Comparison of ENCODE assay signal across 19 cellular contexts in the genomic region with DNA sequence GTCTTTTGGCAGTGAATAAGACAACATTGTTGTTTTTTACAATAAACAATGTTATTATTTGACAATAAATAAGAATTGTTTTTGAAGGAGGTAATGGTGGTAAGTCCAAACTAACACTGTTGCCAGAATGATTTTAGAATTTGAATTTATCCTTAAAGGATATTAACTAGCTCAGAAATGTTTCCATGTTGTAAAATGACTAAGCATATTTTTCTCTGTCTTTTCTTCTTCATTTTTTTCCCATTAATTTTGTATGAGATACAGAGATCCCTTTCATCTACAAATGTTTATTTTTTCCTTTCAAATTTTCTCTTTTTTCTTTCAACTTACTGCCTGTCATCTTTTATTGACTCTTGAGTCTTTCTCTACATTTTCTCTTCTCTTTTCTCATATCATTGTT.
DNase-seq lines count a peak whose midpoint lies in the region; ATAC-seq, FAIRE-seq and TF ChIP-seq lines count a peak whose summit lies in the region.
"Had no signal": no experiment of that assay in that cellular context is flagged by ENCODE, and none has a peak within 500 bp of the region (broad histone marks: within the 10 kb centered on the region; RNA-seq: fewer than 3 reads in every experiment).

No MANE protein-coding gene starts in this region.

- H3K79me2 ChIP-seq in GM23338 (replicated peaks; ENCODE audit: insufficient read depth) (no peaks in the 10 kb centered on the region), PC-9 (ENCODE audit: low read depth) (no peaks in the 10 kb centered on the region), smooth muscle cell (ENCODE audit: low read depth) (no peaks in the 10 kb centered on the region)

- H3K27ac ChIP-seq in GM23338 (ENCODE audit: low read depth) (no peak overlapping the region), PC-9 (no peak overlapping the region), smooth muscle cell (ENCODE audit: low read depth) (no peak overlapping the region), prostate gland (no peak overlapping the region), gastroesophageal sphincter (no peak overlapping the region)
- H3K27ac ChIP-seq: BLaER1, KMS-11 had no signal

- H3K9ac ChIP-seq in smooth muscle cell (ENCODE audit: low read depth), result no peak overlapping the region
- H3K9ac ChIP-seq: BLaER1, KMS-11 had no signal

- H3K4me3 ChIP-seq in GM23338 (no peak overlapping the region), PC-9 (no peak overlapping the region), smooth muscle cell (no peak overlapping the region), prostate gland (no peak overlapping the region), gastroesophageal sphincter (no peak overlapping the region)
- H3K4me3 ChIP-seq: BLaER1 had no signal

- H2AFZ ChIP-seq in GM23338 (no peak overlapping the region), PC-9 (peak overlapping the region; percentile 34; the same call in 1 of the 2 replicates), smooth muscle cell (ENCODE audit: low read depth) (peak overlapping the region; percentile 2)

- TF ChIP-seq EP300 in gastroesophageal sphincter (IDR thresholded peaks at IDR 0.05), result no peak

- H3K27me3 Mint-ChIP-seq in GM23338 (ENCODE audit: insufficient read depth, low read depth, poor library complexity), result peaks cover 3% of the 10 kb centered on the region
- H3K27me3 Mint-ChIP-seq: IgD-negative memory B cell had no signal

- H3K4me1 ChIP-seq in GM23338 (ENCODE audit: insufficient read depth), result no peaks in the 10 kb centered on the region
- peaks cover 10% of the 10 kb centered on the region for H3K4me1 ChIP-seq in PC-9 (replicated peaks; ENCODE audit: insufficient read depth)
- H3K4me1 ChIP-seq in smooth muscle cell (ENCODE audit: low read depth), result no peaks in the 10 kb centered on the region
- H3K4me1 ChIP-seq in prostate gland (replicated peaks), result no peaks in the 10 kb centered on the region
- no peaks in the 10 kb centered on the region for H3K4me1 ChIP-seq in gastroesophageal sphincter
- H3K4me1 ChIP-seq: BLaER1, Caco-2 had no signal

- POLR2A ChIA-PET in PC-9 (lab: Charles Lee; ENCODE audit: unreplicated experiment), result interaction anchor here (0.6 kb wide), 1 partner anchor 381 kb away, joined by 3 read pairs; no protein-coding TSS in a partner anchor

- H3K4me2 ChIP-seq in GM23338 (no peak overlapping the region), PC-9 (no peak overlapping the region), smooth muscle cell (no peak overlapping the region)
- H3K4me2 ChIP-seq: BLaER1, KMS-11 had no signal

- H3K27ac Mint-ChIP-seq in GM23338, result peak overlapping the region; percentile 7; the same call in 1 of the 2 replicates
- H3K27ac Mint-ChIP-seq: CD8-positive, alpha-beta memory T cell; IgD-negative memory B cell had no signal

- no peak overlapping the region for H3K4me3 Mint-ChIP-seq in GM23338
- H3K4me3 Mint-ChIP-seq: CD8-positive, alpha-beta memory T cell; IgD-negative memory B cell had no signal

- DNase-seq in GM23338 (ENCODE audit: low spot score) (no peak), PC-9 (no peak), smooth muscle cell (lab: John Stamatoyannopoulos, UW; ENCODE audit: unreplicated experiment) (no peak), NCI-H2196 treated with DMSO at 0.1 percent for 48 hours (lab: John Stamatoyannopoulos, UW; ENCODE audit: unreplicated experiment) (no peak), prostate gland (ENCODE audit: low spot score) (no peak)
- DNase-seq: AML-193; Caco-2; CD8-positive, alpha-beta memory T cell; DND-41; GDM1; HCEC 1CT had no signal

- ATAC-seq in GM23338 (no peak), gastroesophageal sphincter (no peak)

- peak; percentile 90 for FAIRE-seq in endometrium (lab: Jason Lieb, UNC)
- FAIRE-seq: GM12892, GM19239, H1 had no signal

- H3K4me1 Mint-ChIP-seq in GM23338, result peaks cover 3% of the 10 kb centered on the region; the same call in 2 of the 3 replicates
- H3K4me1 Mint-ChIP-seq: CD8-positive, alpha-beta memory T cell had no signal

- H3K9me3 ChIP-seq in PC-9 (ENCODE audit: insufficient read depth, low read depth) (0 out of 2 replicates have a peak, but pooled peaks cover 11% of the 10 kb centered on the region), smooth muscle cell (replicated peaks; ENCODE audit: low read depth) (no peaks in the 10 kb centered on the region), prostate gland (no peaks in the 10 kb centered on the region), gastroesophageal sphincter (no peaks in the 10 kb centered on the region)
- H3K9me3 ChIP-seq: BLaER1, Caco-2 had no signal

- H3K36me3 ChIP-seq in GM23338 (ENCODE audit: insufficient read depth) (no peaks in the 10 kb centered on the region), PC-9 (ENCODE audit: low read depth) (no peaks in the 10 kb centered on the region), smooth muscle cell (ENCODE audit: low read depth) (no peaks in the 10 kb centered on the region), prostate gland (no peaks in the 10 kb centered on the region), gastroesophageal sphincter (no peaks in the 10 kb centered on the region)
- H3K36me3 ChIP-seq: BLaER1 had no signal

- no peaks in the 10 kb centered on the region for H3K36me3 Mint-ChIP-seq in GM23338 (ENCODE audit: low read depth)

- TF ChIP-seq CTCF in GM23338 (conservative IDR thresholded peaks at IDR 0.05; ENCODE audit: low read depth in 2 of 2) (no peak), PC-9 (conservative IDR thresholded peaks at IDR 0.05) (no peak), smooth muscle cell (IDR thresholded peaks at IDR 0.05; ENCODE audit: borderline replicate concordance, insufficient read depth, poor library complexity, severe bottlenecking) (no peak), prostate gland (IDR thresholded peaks at IDR 0.05) (no peak), gastroesophageal sphincter (IDR thresholded peaks at IDR 0.05) (no peak)

- H3K9me2 ChIP-seq in GM23338 (ENCODE audit: insufficient read depth) (no peaks in the 10 kb centered on the region; the same call in none of the 2 replicates), PC-9 (ENCODE audit: insufficient read depth) (no peaks in the 10 kb centered on the region)

- CTCF ChIA-PET in PC-9 (lab: Charles Lee), result no interaction called here

- H3F3A ChIP-seq in GM23338 (replicated peaks; ENCODE audit: low read depth) (no peaks in the 10 kb centered on the region), PC-9 (ENCODE audit: insufficient read depth, low read depth) (peaks cover 11% of the 10 kb centered on the region), smooth muscle cell (ENCODE audit: low read depth) (no peaks in the 10 kb centered on the region)

- no peaks in the 10 kb centered on the region for H3K27me3 ChIP-seq in GM23338 (ENCODE audit: insufficient read depth)
- H3K27me3 ChIP-seq in PC-9 (ENCODE audit: insufficient read depth, low read depth), result no peaks in the 10 kb centered on the region
- H3K27me3 ChIP-seq in smooth muscle cell (ENCODE audit: low read depth), result no peaks in the 10 kb centered on the region
- H3K27me3 ChIP-seq in prostate gland (replicated peaks; ENCODE audit: insufficient read depth), result no peaks in the 10 kb centered on the region
- no peaks in the 10 kb centered on the region for H3K27me3 ChIP-seq in gastroesophageal sphincter
- H3K27me3 ChIP-seq: BLaER1 had no signal

- BruUV-seq in PC-9 (replicated peaks; lab: Mats Ljungman, UMichigan), result no TSS peak

- TF ChIP-seq POLR2A in prostate gland (IDR thresholded peaks at IDR 0.05) (no peak), gastroesophageal sphincter (IDR thresholded peaks at IDR 0.05) (no peak)

- H3K9me3 Mint-ChIP-seq in GM23338, result no peaks in the 10 kb centered on the region; the same call in 2 of the 3 replicates
- H3K9me3 Mint-ChIP-seq: CD8-positive, alpha-beta memory T cell; IgD-negative memory B cell had no signal

- H4K20me1 ChIP-seq in GM23338 (replicated peaks; ENCODE audit: insufficient read depth) (no peaks in the 10 kb centered on the region), PC-9 (ENCODE audit: insufficient read depth) (no peaks in the 10 kb centered on the region), smooth muscle cell (ENCODE audit: low read depth) (no peaks in the 10 kb centered on the region)
- H4K20me1 ChIP-seq: BLaER1 had no signal

- intact Hi-C loops in PC-9 (cut with micrococcal nuclease; ENCODE audit: unreplicated experiment), result no loop called here
- intact Hi-C loops in prostate gland (cut with DNase I), result no loop called here

TF ChIP-seq in GM23338, 12 proteins besides CTCF, POLR2A, EP300 and RAD21 (continues in another document):
- no peak for TF ChIP-seq EZH2 (IDR thresholded peaks at IDR 0.05; ENCODE audit: low read depth, unreplicated experiment)
- no peak for TF ChIP-seq STAT1 (IDR thresholded peaks at IDR 0.05; ENCODE audit: unreplicated experiment)
- no peak for TF ChIP-seq POLR2AphosphoS5 (IDR thresholded peaks at IDR 0.05; ENCODE audit: low read depth)
- no peak for TF ChIP-seq NANOG (IDR thresholded peaks at IDR 0.05; ENCODE audit: borderline replicate concordance)
- no peak for TF ChIP-seq EZH2phosphoT487 (IDR thresholded peaks at IDR 0.05; ENCODE audit: unreplicated experiment)
- TF ChIP-seq JUNB (IDR thresholded peaks at IDR 0.05; ENCODE audit: unreplicated experiment), result no peak
